ENCODE assay signal across 20 cellular contexts in the genomic region with DNA sequence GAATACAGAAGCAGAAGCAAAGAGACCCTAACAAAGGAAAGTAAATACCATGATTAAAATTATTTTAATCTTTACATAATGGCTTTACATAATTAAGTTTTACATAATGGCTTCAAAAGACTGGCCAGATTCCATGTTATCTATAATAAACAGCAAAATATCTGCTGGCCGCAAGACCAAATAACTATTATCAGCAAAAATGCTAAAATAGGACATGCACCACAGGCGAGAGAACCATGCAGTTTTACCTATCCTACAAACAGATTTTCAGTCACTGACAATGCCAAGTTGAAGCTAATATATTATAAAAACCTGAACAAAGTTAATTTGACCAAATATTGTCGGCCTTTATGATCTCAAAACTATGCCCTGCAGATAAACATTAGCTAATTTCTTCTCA.
"Had no signal": no experiment of that assay in that cellular context is flagged by ENCODE, and none has a peak within 500 bp of the region (broad histone marks: within the 10 kb centered on the region; RNA-seq: fewer than 3 reads in every experiment).

No MANE protein-coding gene starts in this region.

- DNase-seq: natural killer cell; occipital lobe; ovary; posterior cingulate gyrus; psoas muscle; right cardiac atrium; right lobe of liver; sigmoid colon; small intestine; stimulated activated CD4-positive, alpha-beta T cell treated with anti-CD3 and anti-CD28 coated beads, Interleukin-15, amount 100 ng/mL, for 24 hours; stimulated activated CD4-positive, alpha-beta T cell treated with anti-CD3 and anti-CD28 coated beads, Interleukin-2, amount 100 ng/mL, for 24 hours; stimulated activated CD4-positive, alpha-beta T cell treated with anti-CD3 and anti-CD28 coated beads, Interleukin-2, amount 100 ng/mL, for 48 hours; stimulated activated CD4-positive, alpha-beta T cell treated with anti-CD3 and anti-CD28 coated beads, Interleukin-4, amount 100 ng/mL, for 24 hours; stimulated activated naive B cell treated with anti-CD40 and anti-IgM and Interleukin-4, amounts not matched to agents 10 μg/mL and 1 μg/mL and 100 μg/mL, for 72 hours; stimulated activated naive CD4-positive, alpha-beta T cell treated with Interleukin-2 at 50 U/mL for 16 hours; stomach; thyroid gland; trophoblast cell; upper lobe of left lung had no signal

- ATAC-seq: natural killer cell; psoas muscle; right cardiac atrium; right lobe of liver; stimulated activated effector memory CD8-positive, alpha-beta T cell treated with anti-CD3 and anti-CD28 coated beads, Interleukin-12 subunit alpha, Interleukin-12 subunit beta, amount 100 ng/mL, for 72 hours; stimulated activated naive B cell treated with anti-CD40 and anti-IgM and Interleukin-4, amounts not matched to agents 10 μg/mL and 1 μg/mL and 100 μg/mL, for 72 hours had no signal
